17 cellular contexts compared by ENCODE assay signal in genomic region chr11:116072133-116072532, GRCh38.
A peak's percentile ranks its signal among the peaks of the same experiment; 100 is the strongest.
DNase-seq lines count a peak whose midpoint lies in the region; ATAC-seq and TF ChIP-seq lines count a peak whose summit lies in the region.
"Had no signal": no experiment of that assay in that cellular context is flagged by ENCODE, and none has a peak within 500 bp of the region (broad histone marks: within the 10 kb centered on the region; RNA-seq: fewer than 3 reads in every experiment).

No MANE protein-coding gene starts in this region.

- H3K79me2 ChIP-seq in neural cell (replicated peaks; ENCODE audit: insufficient read depth, low read length): no peaks in the 10 kb centered on the region

- H4K20me1 ChIP-seq in neural cell (ENCODE audit: insufficient read depth): no peaks in the 10 kb centered on the region
- H4K20me1 ChIP-seq: BLaER1 had no signal

- peaks cover 10% of the 10 kb centered on the region for H3F3A ChIP-seq in neural cell (ENCODE audit: insufficient read depth, low read length, poor library complexity, severe bottlenecking)

- H3K36me3 ChIP-seq in neural cell (ENCODE audit: insufficient read depth, low read length): no peaks in the 10 kb centered on the region
- no peaks in the 10 kb centered on the region for H3K36me3 ChIP-seq in naive thymus-derived CD4-positive, alpha-beta T cell (ENCODE audit: control insufficient read depth in 2 of 3, insufficient read depth in 3 of 3, low read length in 3 of 3)
- H3K36me3 ChIP-seq: BLaER1, SJSA1 had no signal

- no peak for TF ChIP-seq POLR2A in erythroblast (IDR thresholded peaks at IDR 0.05; ENCODE audit: low read length)

- no peaks in the 10 kb centered on the region for H3K9me3 ChIP-seq in neural cell (ENCODE audit: low read length)
- no peaks in the 10 kb centered on the region for H3K9me3 ChIP-seq in naive thymus-derived CD4-positive, alpha-beta T cell (ENCODE audit: control insufficient read depth in 2 of 3, low read length in 3 of 3)
- H3K9me3 ChIP-seq: A549, BLaER1, SJSA1 had no signal

- no peak for TF ChIP-seq RAD21 in neural cell (conservative IDR thresholded peaks at IDR 0.05)

- H3K27me3 ChIP-seq in neural cell (ENCODE audit: insufficient read depth, low read depth, low read length): no peaks in the 10 kb centered on the region
- no peaks in the 10 kb centered on the region for H3K27me3 ChIP-seq in naive thymus-derived CD4-positive, alpha-beta T cell (ENCODE audit: control insufficient read depth in 2 of 2, insufficient read depth in 2 of 2, low read length in 2 of 2)
- H3K27me3 ChIP-seq: BLaER1, SJSA1 had no signal

- H3K4me3 Mint-ChIP-seq in naive thymus-derived CD4-positive, alpha-beta T cell: no peak overlapping the region
- H3K4me3 Mint-ChIP-seq: CD4-positive, alpha-beta memory T cell had no signal

- no peak overlapping the region for H2AFZ ChIP-seq in neural cell (ENCODE audit: low read depth, low read length)

- no peaks in the 10 kb centered on the region for H3K4me1 Mint-ChIP-seq in naive thymus-derived CD4-positive, alpha-beta T cell
- H3K4me1 Mint-ChIP-seq: CD4-positive, alpha-beta memory T cell had no signal

- H3K4me3 ChIP-seq in neural cell (ENCODE audit: low read length): no peak overlapping the region
- H3K4me3 ChIP-seq in naive thymus-derived CD4-positive, alpha-beta T cell (ENCODE audit: low read length): no peak overlapping the region
- H3K4me3 ChIP-seq: A549, BLaER1, SJSA1 had no signal

- no peak overlapping the region for H3K27ac Mint-ChIP-seq in naive thymus-derived CD4-positive, alpha-beta T cell
- H3K27ac Mint-ChIP-seq: CD4-positive, alpha-beta memory T cell had no signal

- H3K9me2 ChIP-seq in neural cell (ENCODE audit: insufficient read depth, low read length): no peaks in the 10 kb centered on the region

- intact Hi-C loops in naive thymus-derived CD4-positive, alpha-beta T cell (cut with micrococcal nuclease): no loop called here

- DNase-seq in ELF-1 (ENCODE audit: low read depth, low spot score): peak; percentile 52
- peak; percentile 60 for DNase-seq in NCI-H146 treated with DMSO at 0.1 percent for 48 hours (lab: John Stamatoyannopoulos, UW; ENCODE audit: unreplicated experiment)
- peak; percentile 62 for DNase-seq in ecto neural progenitor cell (ENCODE audit: low spot score)
- no peak for DNase-seq in naive thymus-derived CD4-positive, alpha-beta T cell
- DNase-seq in glomerular visceral epithelial cell (ENCODE audit: extremely low spot score): no peak
- no peak for DNase-seq in erythroblast (lab: John Stamatoyannopoulos, UW)
- DNase-seq: Calu3; CD4-positive, alpha-beta memory T cell; MV-4-11; NCI-H1930 had no signal

- peaks cover 2 to 19% (median 16%) of the 10 kb centered on the region in 5 donors for H3K27me3 Mint-ChIP-seq in naive thymus-derived CD4-positive, alpha-beta T cell

- H3K4me1 ChIP-seq in naive thymus-derived CD4-positive, alpha-beta T cell (ENCODE audit: control insufficient read depth in 2 of 2, insufficient read depth in 2 of 2, low read length in 2 of 2): no peaks in the 10 kb centered on the region
- H3K4me1 ChIP-seq: A549, BLaER1, SJSA1 had no signal

- CTCF ChIA-PET in naive thymus-derived CD4-positive, alpha-beta T cell (lab: Charles Lee): no interaction called here

- H3K4me2 ChIP-seq in neural cell (ENCODE audit: low read length): no peak overlapping the region
- H3K4me2 ChIP-seq: A549, BLaER1, KMS-11 had no signal

- peaks cover 0 to 4% (median 0%) of the 10 kb centered on the region in 5 donors for H3K36me3 Mint-ChIP-seq in naive thymus-derived CD4-positive, alpha-beta T cell
- H3K36me3 Mint-ChIP-seq: CD4-positive, alpha-beta memory T cell had no signal

- H3K9me3 Mint-ChIP-seq in naive thymus-derived CD4-positive, alpha-beta T cell: peaks cover 0 to 9% (median 1%) of the 10 kb centered on the region in 11 donors

- no peak for TF ChIP-seq CTCF in neural cell (IDR thresholded peaks at IDR 0.05; ENCODE audit: poor library complexity, severe bottlenecking)

- H3K9ac ChIP-seq in neural cell (ENCODE audit: low read length): peak overlapping the region; percentile 29
- H3K9ac ChIP-seq: BLaER1, KMS-11 had no signal

- POLR2A ChIA-PET in naive thymus-derived CD4-positive, alpha-beta T cell (lab: Charles Lee): no interaction called here

- TF ChIP-seq EP300 in neural cell (conservative IDR thresholded peaks at IDR 0.05; ENCODE audit: poor library complexity, severe bottlenecking): no peak

- no peak for ATAC-seq in naive thymus-derived CD4-positive, alpha-beta T cell
- ATAC-seq in HG03354 (IDR thresholded peaks at IDR 0.05; ENCODE audit: poor library complexity, severe bottlenecking, unreplicated experiment): no peak
- ATAC-seq: Panc1 had no signal

- peak overlapping the region; percentile 29 for H3K27ac ChIP-seq in neural cell (ENCODE audit: low read length)
- no peak overlapping the region for H3K27ac ChIP-seq in naive thymus-derived CD4-positive, alpha-beta T cell (ENCODE audit: low read depth, low read length)
- H3K27ac ChIP-seq: A549, BLaER1, KMS-11, SJSA1 had no signal

TF ChIP-seq in neural cell, 6 proteins besides CTCF, POLR2A, EP300 and RAD21:
- TF ChIP-seq TAF1 (IDR thresholded peaks at IDR 0.05; ENCODE audit: low read depth) (no peak), EZH2 (IDR thresholded peaks at IDR 0.05; ENCODE audit: borderline replicate concordance, insufficient read depth, low read length, poor library complexity, severe bottlenecking) (no peak), REST (IDR thresholded peaks at IDR 0.05; ENCODE audit: borderline replicate concordance) (no peak)

Comparison
In these comparisons a context has a peak if more than half of its experiments do, and no peak if none do; other contexts are left out.
1. DNase-seq: peak in ELF-1 (single experiment), NCI-H146 treated with DMSO at 0.1 percent for 48 hours (single experiment) and ecto neural progenitor cell (single experiment); none in naive thymus-derived CD4-positive, alpha-beta T cell (0 of 9), glomerular visceral epithelial cell (single experiment) and erythroblast (0 of 2).